8 cellular contexts compared by ENCODE assay signal in genomic region chr3:61936344-61936937, GRCh38.
DNase-seq lines count a peak whose midpoint lies in the region; ATAC-seq and TF ChIP-seq lines count a peak whose summit lies in the region.

No MANE protein-coding gene starts in this region.

- DNase-seq in AG09319 (ENCODE audit: extremely low read depth, low read depth) (no peak), NAMALWA (ENCODE audit: low spot score) (peak; percentile 43), endothelial cell (ENCODE audit: low spot score) (peak; percentile 61), pons (ENCODE audit: low spot score) (no peak), NOMO-1 treated with DMSO at 0.1 percent for 48 hours (lab: John Stamatoyannopoulos, UW; ENCODE audit: unreplicated experiment) (no peak)
- peak; percentile 4 for DNase-seq in stimulated activated CD4-positive, alpha-beta T cell treated with anti-CD3 and anti-CD28 coated beads, Interleukin-4, amount 100 ng/mL, for 24 hours
- DNase-seq in CD8-positive, alpha-beta memory T cell: no peak

- H3K9me3 Mint-ChIP-seq in endothelial cell (ENCODE audit: unreplicated experiment): no peaks in the 10 kb centered on the region
- peaks cover 0 to 8% (median 2%) of the 10 kb centered on the region in 5 donors for H3K9me3 Mint-ChIP-seq in CD8-positive, alpha-beta memory T cell

- H3K4me1 ChIP-seq in CD8-positive, alpha-beta memory T cell (ENCODE audit: insufficient read depth, low read length): no peaks in the 10 kb centered on the region

- no peaks in the 10 kb centered on the region for H3K27me3 ChIP-seq in CD8-positive, alpha-beta memory T cell (ENCODE audit: insufficient read depth, low read length, poor library complexity, severe bottlenecking)

- peak; percentile 57 for TF ChIP-seq CTCF in AG09319 (IDR thresholded peaks at IDR 0.05; ENCODE audit: low read depth, low read length)
- peak; percentile 78 for TF ChIP-seq CTCF in endothelial cell (IDR thresholded peaks at IDR 0.05; ENCODE audit: unreplicated experiment)

- peaks cover 9% of the 10 kb centered on the region for H3K36me3 Mint-ChIP-seq in endothelial cell (ENCODE audit: low read depth, unreplicated experiment)
- no peaks in the 10 kb centered on the region for H3K36me3 Mint-ChIP-seq in CD8-positive, alpha-beta memory T cell

- no peak overlapping the region for H3K27ac Mint-ChIP-seq in endothelial cell (ENCODE audit: unreplicated experiment)
- no peak overlapping the region for H3K27ac Mint-ChIP-seq in CD8-positive, alpha-beta memory T cell

- H3K27me3 Mint-ChIP-seq in endothelial cell (ENCODE audit: unreplicated experiment): no peaks in the 10 kb centered on the region
- no peaks in the 10 kb centered on the region for H3K27me3 Mint-ChIP-seq in CD8-positive, alpha-beta memory T cell

- H3K27ac ChIP-seq in CD8-positive, alpha-beta memory T cell (ENCODE audit: low read depth, low read length): no peak overlapping the region

- no peaks in the 10 kb centered on the region for H3K36me3 ChIP-seq in CD8-positive, alpha-beta memory T cell (ENCODE audit: insufficient read depth, low read length)

- no peak overlapping the region for H3K4me3 ChIP-seq in CD8-positive, alpha-beta memory T cell (ENCODE audit: low read length)

- POLR2A ChIA-PET in CD8-positive, alpha-beta memory T cell (lab: Charles Lee): no interaction called here

- peaks cover 1% of the 10 kb centered on the region for H3K4me1 Mint-ChIP-seq in endothelial cell (ENCODE audit: unreplicated experiment)
- no peaks in the 10 kb centered on the region for H3K4me1 Mint-ChIP-seq in CD8-positive, alpha-beta memory T cell

- H3K9me3 ChIP-seq in CD8-positive, alpha-beta memory T cell (ENCODE audit: low read length): no peaks in the 10 kb centered on the region

- CTCF ChIA-PET in CD8-positive, alpha-beta memory T cell (lab: Charles Lee): no interaction called here

- ATAC-seq in GM18868 (IDR thresholded peaks at IDR 0.05; ENCODE audit: unreplicated experiment): peak; percentile 63

- no peak overlapping the region for H3K4me3 Mint-ChIP-seq in endothelial cell (ENCODE audit: unreplicated experiment)
- no peak overlapping the region for H3K4me3 Mint-ChIP-seq in CD8-positive, alpha-beta memory T cell

Comparison
In these comparisons a context has a peak if more than half of its experiments do, and no peak if none do; other contexts are left out.
1. DNase-seq: peak in NAMALWA (single experiment), endothelial cell (single experiment) and stimulated activated CD4-positive, alpha-beta T cell treated with anti-CD3 and anti-CD28 coated beads, Interleukin-4, amount 100 ng/mL, for 24 hours (single experiment); none in AG09319 (single experiment), pons (single experiment), CD8-positive, alpha-beta memory T cell (0 of 5) and NOMO-1 treated with DMSO at 0.1 percent for 48 hours (single experiment).